ENCODE assay signal across 1 cellular context in genomic region chr4:156672924-156673323, GRCh38.
TF ChIP-seq lines count a peak whose summit lies in the region.

No MANE protein-coding gene starts in this region.

TF ChIP-seq in SK-N-SH treated with all-trans-retinoic acid at 6 μM for 48 hours, 23 proteins besides CTCF, POLR2A, EP300 and RAD21 (continued from another document):
- TF ChIP-seq TSHZ2 (CRISPR knock-in tag; IDR thresholded peaks at IDR 0.05) = no peak
- no peak for TF ChIP-seq TOX (CRISPR knock-in tag; IDR thresholded peaks at IDR 0.05; ENCODE audit: borderline replicate concordance)
- no peak for TF ChIP-seq BACH2 (CRISPR knock-in tag; IDR thresholded peaks at IDR 0.05; ENCODE audit: borderline replicate concordance)
- TF ChIP-seq CSDC2 (CRISPR knock-in tag; IDR thresholded peaks at IDR 0.05) = no peak
- no peak for TF ChIP-seq RARB (CRISPR knock-in tag; IDR thresholded peaks at IDR 0.05)
- TF ChIP-seq ZFP3 (CRISPR knock-in tag; IDR thresholded peaks at IDR 0.05) = no peak
- TF ChIP-seq SNAI2 (CRISPR knock-in tag; IDR thresholded peaks at IDR 0.05) = no peak
- TF ChIP-seq ZFP30 (CRISPR knock-in tag; IDR thresholded peaks at IDR 0.05) = no peak
- TF ChIP-seq OSR1 (CRISPR knock-in tag; IDR thresholded peaks at IDR 0.05) = no peak
TF ChIP-seq in SK-N-SH treated with all-trans-retinoic acid at 6 μM for 48 hours: peak in this region for 0.
